9 cellular contexts compared by ENCODE assay signal in the genomic region with DNA sequence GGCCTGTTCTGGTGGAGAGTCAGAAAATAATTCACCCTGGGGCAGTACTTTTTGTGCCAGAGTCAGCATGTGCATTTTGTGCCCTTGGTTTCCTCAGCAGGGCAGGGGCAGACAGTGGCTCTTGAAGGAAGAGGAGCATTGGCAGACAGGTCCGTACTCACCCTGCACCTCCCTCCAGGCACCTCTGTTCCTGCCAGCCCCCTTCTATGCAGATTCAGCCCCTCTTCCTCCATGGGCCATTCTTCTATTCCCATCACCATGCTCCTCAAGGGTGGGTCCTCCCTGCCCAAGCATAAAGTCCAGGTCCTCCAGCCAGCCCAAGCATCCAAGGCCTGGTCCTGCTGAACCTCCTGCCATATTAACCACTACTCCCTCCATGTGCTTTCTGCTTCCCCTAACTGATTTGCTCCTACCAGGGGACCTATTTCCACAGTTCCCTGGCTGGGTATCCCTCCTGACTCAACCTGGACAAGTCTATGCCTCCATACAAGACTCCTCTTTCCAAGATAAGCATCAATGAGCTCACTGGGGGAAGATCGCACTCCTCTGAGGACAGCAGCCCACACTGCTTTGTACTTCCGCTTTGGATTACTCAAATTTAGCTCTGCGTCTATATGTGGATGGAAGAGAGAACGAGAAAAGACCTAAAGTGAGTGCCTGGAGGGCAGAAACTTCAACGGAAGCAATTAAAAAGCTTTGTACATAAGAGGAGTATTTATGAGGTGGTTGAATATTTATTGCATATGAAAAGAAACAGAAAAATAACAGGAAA. TPM values are rescaled to one million over a fixed set of nuclear protein-coding genes. Genes with fewer than 3 reads are reported as not detected.
DNase-seq lines count a peak whose midpoint lies in the region; ATAC-seq and TF ChIP-seq lines count a peak whose summit lies in the region.
"Had no signal": no experiment of that assay in that cellular context is flagged by ENCODE, and none has a peak within 500 bp of the region (broad histone marks: within the 10 kb centered on the region; RNA-seq: fewer than 3 reads in every experiment).

No MANE protein-coding gene starts in this region.

- CTCF ChIA-PET in CD4-positive, alpha-beta memory T cell (lab: Charles Lee; ENCODE audit: partially characterized antibody) = interaction anchor here (1.1 to 3.1 kb wide), 6 partner anchors 13 to 431 kb away, joined by 4 to 19 read pairs (median 6); no protein-coding TSS in a partner anchor
- CTCF ChIA-PET in activated CD8-positive, alpha-beta T cell treated with anti-CD3 and anti-CD28 coated beads for 36 hours (lab: Charles Lee) = interaction anchor here (0.8 to 2.4 kb wide), 7 partner anchors 10 to 218 kb away, joined by 3 to 11 read pairs (median 4); partner anchors contain the start of gene ACSL6
- CTCF ChIA-PET in A673 (lab: Charles Lee) = no interaction called here

- H3K23ac ChIP-seq in mesenchymal stem cell (ENCODE audit: low read length in 2 of 2) = no peak overlapping the region

- no peak overlapping the region for H2AK5ac ChIP-seq in mesenchymal stem cell (ENCODE audit: low read length, severe bottlenecking)

- no peak overlapping the region for H3K18ac ChIP-seq in mesenchymal stem cell (ENCODE audit: low read depth in 1 of 2, low read length in 2 of 2)

- H3K27me3 Mint-ChIP-seq in CD4-positive, alpha-beta memory T cell = no peaks in the 10 kb centered on the region
- H3K27me3 Mint-ChIP-seq in activated CD8-positive, alpha-beta T cell treated with anti-CD3 and anti-CD28 coated beads for 36 hours = peaks cover 14% of the 10 kb centered on the region

- H2AFZ ChIP-seq in mesenchymal stem cell (ENCODE audit: low read depth, low read length) = no peak overlapping the region

- no peak overlapping the region for H2BK15ac ChIP-seq in mesenchymal stem cell (ENCODE audit: low read depth, poor library complexity, severe bottlenecking)

- no peaks in the 10 kb centered on the region for H3K36me3 ChIP-seq in CD4-positive, alpha-beta memory T cell (ENCODE audit: insufficient read depth, low read length)
- H3K36me3 ChIP-seq in mesenchymal stem cell (ENCODE audit: control insufficient read depth in 1 of 2, insufficient read depth in 2 of 2, low read depth in 1 of 2, low read length in 2 of 2) (no peaks in the 10 kb centered on the region), A673 (ENCODE audit: insufficient read depth, low read length, poor library complexity, severe bottlenecking) (no peaks in the 10 kb centered on the region)

- H3K36me3 Mint-ChIP-seq in CD4-positive, alpha-beta memory T cell = no peaks in the 10 kb centered on the region
- H3K36me3 Mint-ChIP-seq in activated CD8-positive, alpha-beta T cell treated with anti-CD3 and anti-CD28 coated beads for 36 hours (ENCODE audit: low read depth) = no peaks in the 10 kb centered on the region

- H4K91ac ChIP-seq in mesenchymal stem cell (ENCODE audit: low read length) = no peak overlapping the region

- H2BK12ac ChIP-seq in mesenchymal stem cell (ENCODE audit: low read length in 2 of 2) = no peak overlapping the region

- H3K4me1 Mint-ChIP-seq in CD4-positive, alpha-beta memory T cell = peaks cover 35 to 58% (median 44%) of the 10 kb centered on the region in 4 donors
- peaks cover 44% of the 10 kb centered on the region for H3K4me1 Mint-ChIP-seq in activated CD8-positive, alpha-beta T cell treated with anti-CD3 and anti-CD28 coated beads for 36 hours (ENCODE audit: low read depth)

- POLR2A ChIA-PET in CD4-positive, alpha-beta memory T cell (lab: Charles Lee; ENCODE audit: partially characterized antibody) = interaction anchor here (1.1 to 1.6 kb wide), 4 partner anchors 11 to 224 kb away, joined by 3 to 5 read pairs (median 4); partner anchors contain the start of gene FNIP1
- POLR2A ChIA-PET in activated CD8-positive, alpha-beta T cell treated with anti-CD3 and anti-CD28 coated beads for 36 hours (lab: Charles Lee) = interaction anchor here (0.7 to 1.5 kb wide), 5 partner anchors 11 to 459 kb away, joined by 3 to 5 read pairs (median 4); partner anchors contain the start of gene CSF2
- POLR2A ChIA-PET in A673 (lab: Charles Lee; ENCODE audit: low non-redundant PET) = no interaction called here

- peak overlapping the region in 7 of 8 donors; percentile 30 to 77 (median 75) for H3K4me3 Mint-ChIP-seq in CD4-positive, alpha-beta memory T cell
- no peak overlapping the region for H3K4me3 Mint-ChIP-seq in activated CD8-positive, alpha-beta T cell treated with anti-CD3 and anti-CD28 coated beads for 36 hours

- ATAC-seq in GM19463 (IDR thresholded peaks at IDR 0.05; ENCODE audit: unreplicated experiment) (peak; percentile 12), HG03196 (IDR thresholded peaks at IDR 0.05; ENCODE audit: unreplicated experiment) (peak; percentile 15)
- peak; percentile 52 for ATAC-seq in activated CD8-positive, alpha-beta T cell treated with anti-CD3 and anti-CD28 coated beads for 36 hours

- H3K27ac ChIP-seq in CD4-positive, alpha-beta memory T cell (ENCODE audit: low read depth, low read length) = peak overlapping the region; percentile 67
- H3K27ac ChIP-seq in mesenchymal stem cell (ENCODE audit: low read length, poor library complexity, severe bottlenecking) (no peak overlapping the region), A673 (ENCODE audit: low read depth, low read length, poor library complexity, severe bottlenecking) (no peak overlapping the region)
- H3K27ac ChIP-seq: C4-2B had no signal

- WGBS in mesenchymal stem cell = 75% methylated on average over 5 of the region's 6 CpGs

- peak overlapping the region; percentile 90 to 99 (median 97) for H3K27ac Mint-ChIP-seq in CD4-positive, alpha-beta memory T cell
- H3K27ac Mint-ChIP-seq in activated CD8-positive, alpha-beta T cell treated with anti-CD3 and anti-CD28 coated beads for 36 hours = peak overlapping the region; percentile 94

- H4K8ac ChIP-seq in mesenchymal stem cell (ENCODE audit: low read length) = no peak overlapping the region

- TF ChIP-seq CTCF in activated CD8-positive, alpha-beta T cell treated with anti-CD3 and anti-CD28 coated beads for 36 hours (IDR thresholded peaks at IDR 0.05) = no peak
- no peak for TF ChIP-seq CTCF in A673 (conservative IDR thresholded peaks at IDR 0.05; ENCODE audit: low read depth, low read length)

- H2BK5ac ChIP-seq in mesenchymal stem cell (ENCODE audit: low read depth, low read length, poor library complexity, severe bottlenecking) = no peak overlapping the region

- intact Hi-C loops in CD4-positive, alpha-beta memory T cell (cut with micrococcal nuclease) = loop anchor here (1.0 kb wide), 1 partner anchor 36 kb away; no protein-coding TSS in a partner anchor
- intact Hi-C loops in activated CD8-positive, alpha-beta T cell treated with anti-CD3 and anti-CD28 coated beads for 36 hours (cut with micrococcal nuclease) = loop anchor here (5.0 kb wide), 1 partner anchor 37 kb away; no protein-coding TSS in a partner anchor
- intact Hi-C loops in A673 (cut with micrococcal nuclease; ENCODE audit: unreplicated experiment) = no loop called here

- H3K4ac ChIP-seq in mesenchymal stem cell (ENCODE audit: low read depth in 1 of 2, low read length in 2 of 2) = no peak overlapping the region

- H3K27me3 ChIP-seq in CD4-positive, alpha-beta memory T cell (ENCODE audit: insufficient read depth, low read length) = no peaks in the 10 kb centered on the region
- peaks cover 47 to 68% of the 10 kb centered on the region in 2 experiments for H3K27me3 ChIP-seq in mesenchymal stem cell (ENCODE audit: control insufficient read depth in 1 of 2, insufficient read depth in 1 of 2, low read length in 2 of 2)
- H3K27me3 ChIP-seq in A673 (replicated peaks; ENCODE audit: insufficient read depth, low read depth, low read length, poor library complexity) = peaks cover 33% of the 10 kb centered on the region

- H3K79me1 ChIP-seq in mesenchymal stem cell (replicated peaks; ENCODE audit: low read length, poor library complexity, severe bottlenecking) = no peaks in the 10 kb centered on the region

- DNase-seq in CD4-positive, alpha-beta memory T cell = no peak
- DNase-seq in activated CD8-positive, alpha-beta T cell treated with anti-CD3 and anti-CD28 coated beads for 36 hours = no peak
- DNase-seq in mesenchymal stem cell (no peak), A673 (ENCODE audit: low spot score) (no peak), inferior parietal cortex (ENCODE audit: extremely low spot score) (no peak), NCI-H774 (lab: John Stamatoyannopoulos, UW) (no peak)

- no peaks in the 10 kb centered on the region for H3K9me3 ChIP-seq in CD4-positive, alpha-beta memory T cell (ENCODE audit: control insufficient read depth in 1 of 2, low read length in 2 of 2)
- H3K9me3 ChIP-seq in mesenchymal stem cell (ENCODE audit: control insufficient read depth, low read length) = no peaks in the 10 kb centered on the region
- H3K9me3 ChIP-seq in A673 (ENCODE audit: low read depth, low read length, poor library complexity, severe bottlenecking) = no peaks in the 10 kb centered on the region

- H3K4me3 ChIP-seq in CD4-positive, alpha-beta memory T cell (ENCODE audit: low read length in 2 of 2) = no peak overlapping the region
- H3K4me3 ChIP-seq in mesenchymal stem cell (ENCODE audit: insufficient read depth in 1 of 2, low read depth in 1 of 2, low read length in 2 of 2) (no peak overlapping the region), A673 (ENCODE audit: low read depth, low read length, poor library complexity, severe bottlenecking) (no peak overlapping the region)

- BruUV-seq in A673 (replicated peaks; lab: Mats Ljungman, UMichigan) = no TSS peak

- no peak overlapping the region for H2BK120ac ChIP-seq in mesenchymal stem cell (ENCODE audit: low read depth, low read length)

- no peak overlapping the region for H3K9ac ChIP-seq in mesenchymal stem cell (ENCODE audit: low read length)

- H3K4me1 ChIP-seq in CD4-positive, alpha-beta memory T cell (ENCODE audit: insufficient read depth, low read length) = peaks cover 54% of the 10 kb centered on the region
- H3K4me1 ChIP-seq in mesenchymal stem cell (ENCODE audit: control insufficient read depth, insufficient read depth, low read depth, low read length) (no peaks in the 10 kb centered on the region), A673 (ENCODE audit: insufficient read depth, low read length, poor library complexity, severe bottlenecking) (peaks cover 4% of the 10 kb centered on the region)

- no peak overlapping the region for H3K14ac ChIP-seq in mesenchymal stem cell (ENCODE audit: low read length in 2 of 2)

- no peak overlapping the region for H3K4me2 ChIP-seq in mesenchymal stem cell (ENCODE audit: low read length, poor library complexity, severe bottlenecking)

- H3K9me3 Mint-ChIP-seq in CD4-positive, alpha-beta memory T cell = no peaks in the 10 kb centered on the region
- H3K9me3 Mint-ChIP-seq in activated CD8-positive, alpha-beta T cell treated with anti-CD3 and anti-CD28 coated beads for 36 hours = no peaks in the 10 kb centered on the region

RNA-seq across cellular contexts. Expression of gene ACSL6, which starts 9.3 kb away (rescaled TPM):
- 10 to 100 TPM; 50.4 to 51.7 TPM for total RNA-seq in CD4-positive, alpha-beta memory T cell
- polyA plus RNA-seq in CD4-positive, alpha-beta memory T cell = 10 to 100 TPM; 11.1 to 18.4 TPM
- 1 to 10 TPM; 3.3 to 4.7 TPM for total RNA-seq in activated CD8-positive, alpha-beta T cell treated with anti-CD3 and anti-CD28 coated beads for 36 hours
- 0.03 TPM for polyA plus RNA-seq in mesenchymal stem cell (2013, experiment 1 of 2)
- not detected for polyA plus RNA-seq in mesenchymal stem cell (2013, experiment 2 of 2)
- total RNA-seq in A673 (2021) = not detected in 2 replicates

RNA-seq across cellular contexts. Expression of gene IL3, which starts 39.7 kb away (rescaled TPM):
- not detected for total RNA-seq in CD4-positive, alpha-beta memory T cell
- not detected for polyA plus RNA-seq in CD4-positive, alpha-beta memory T cell
- total RNA-seq in activated CD8-positive, alpha-beta T cell treated with anti-CD3 and anti-CD28 coated beads for 36 hours = under 1 TPM; 0.25 to 0.98 TPM
- polyA plus RNA-seq in mesenchymal stem cell (2013, experiment 1 of 2) = not detected
- not detected for polyA plus RNA-seq in mesenchymal stem cell (2013, experiment 2 of 2)
- not detected in 2 replicates for total RNA-seq in A673 (2021)

RNA-seq across cellular contexts. Expression of gene CSF2, which starts 52.8 kb away (rescaled TPM):
- total RNA-seq in CD4-positive, alpha-beta memory T cell = not detected
- polyA plus RNA-seq in CD4-positive, alpha-beta memory T cell = under 1 TPM in 1 of 2 donors, not detected in 1; 0.77 TPM
- 10 to 100 TPM; 61.5 to 64.1 TPM for total RNA-seq in activated CD8-positive, alpha-beta T cell treated with anti-CD3 and anti-CD28 coated beads for 36 hours
- not detected for polyA plus RNA-seq in mesenchymal stem cell (2013, experiment 1 of 2)
- not detected for polyA plus RNA-seq in mesenchymal stem cell (2013, experiment 2 of 2)
- not detected in 2 replicates for total RNA-seq in A673 (2021)

Comparison
In these comparisons a context has a peak if more than half of its experiments do, and no peak if none do; other contexts are left out.
1. RNA of gene ACSL6, which starts 9.3 kb away (total RNA-seq): 50.4 to 51.7 TPM in CD4-positive, alpha-beta memory T cell; 3.3 to 4.7 TPM in activated CD8-positive, alpha-beta T cell treated with anti-CD3 and anti-CD28 coated beads for 36 hours and not detected in A673; every median in the first group is over 4 times any median in the second.
2. RNA of gene CSF2, which starts 52.8 kb away (total RNA-seq): 61.5 to 64.1 TPM in activated CD8-positive, alpha-beta T cell treated with anti-CD3 and anti-CD28 coated beads for 36 hours; not detected in CD4-positive, alpha-beta memory T cell and not detected in A673; every median in the first group is over 10 times any median in the second.
3. Peak in every context shown above with its lines, with median percentiles within 50 percentile points of each other: ATAC-seq.